8 cellular contexts compared by ENCODE assay signal in genomic region chr18:70205421-70206397, GRCh38. TPM values are rescaled to one million over a fixed set of nuclear protein-coding genes. Genes with fewer than 3 reads are reported as not detected.
A peak's percentile ranks its signal among the peaks of the same experiment; 100 is the strongest.
DNase-seq lines count a peak whose midpoint lies in the region; ATAC-seq and TF ChIP-seq lines count a peak whose summit lies in the region.

A gene with protein sequence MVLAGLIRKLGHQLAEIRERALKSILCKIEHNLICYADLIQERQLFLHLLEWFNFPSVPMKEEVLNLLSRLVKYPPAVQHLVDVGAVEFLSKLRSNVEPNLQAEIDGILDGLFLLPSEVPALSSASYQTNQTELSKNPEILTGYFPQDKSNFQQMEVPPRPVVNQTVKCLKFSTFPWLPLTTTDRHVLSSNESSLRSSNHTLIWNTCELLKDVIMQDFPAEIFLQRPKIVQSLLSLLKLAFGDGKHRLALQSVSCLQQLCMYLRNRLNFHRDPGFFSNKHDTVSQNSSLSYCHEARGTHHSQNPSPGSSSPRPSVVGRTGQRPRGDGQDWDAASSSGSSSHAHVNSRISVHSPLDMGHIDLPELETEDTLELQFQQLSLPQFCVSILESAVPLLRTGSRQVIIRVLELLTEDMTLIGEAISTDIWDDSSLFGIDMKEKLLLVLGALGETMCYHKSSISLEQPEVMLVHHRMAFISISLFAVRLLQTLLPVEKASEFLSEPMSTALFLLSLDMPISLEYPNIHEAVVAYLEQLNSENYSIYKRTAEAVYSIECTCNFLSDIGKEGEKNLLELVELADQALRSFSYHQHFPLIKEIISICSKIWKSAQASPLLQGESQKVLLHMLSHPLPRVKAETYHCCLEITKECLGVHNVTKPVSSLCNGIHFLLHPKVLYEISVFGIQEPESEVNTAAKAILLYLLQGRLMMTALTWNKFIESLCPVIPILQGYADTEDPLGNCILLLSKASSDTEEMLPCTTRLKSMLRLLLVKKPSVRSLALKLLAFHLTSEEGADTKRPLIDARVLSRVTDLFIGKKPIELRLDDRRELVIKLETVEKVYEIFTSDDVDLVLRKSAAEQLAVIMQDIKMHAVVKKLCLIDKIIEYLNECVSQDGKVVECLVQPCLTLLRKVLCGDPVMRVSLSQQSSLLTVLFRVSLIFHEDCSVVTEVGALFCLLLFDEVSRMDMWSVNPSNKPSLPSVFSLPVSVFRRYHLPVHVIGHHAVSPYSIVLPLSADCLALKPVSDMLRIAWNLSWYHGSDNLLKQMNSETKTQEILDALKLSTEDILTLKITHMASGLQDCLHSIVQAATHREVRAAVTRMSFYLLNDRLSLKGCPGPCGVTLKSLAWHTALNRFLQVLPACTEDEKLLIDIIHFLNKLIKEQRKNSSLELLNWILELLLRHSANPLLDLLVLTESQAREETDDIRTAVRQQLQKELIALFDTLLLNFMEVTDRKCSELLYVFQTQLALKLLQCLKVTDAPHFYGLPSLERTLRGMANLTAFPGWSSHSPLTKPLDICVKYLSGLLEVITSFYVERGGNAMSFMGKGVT (N-terminal part only) (minus strand): TSS chr18:70205687. CDS start chr18:70205658, 29 bp downstream.

- no peaks in the 10 kb centered on the region for H3K27me3 ChIP-seq in GM06990 (replicated peaks; ENCODE audit: control insufficient read depth, insufficient read depth, low read length)

- peaks cover 4% of the 10 kb centered on the region for H3K36me3 Mint-ChIP-seq in activated naive CD4-positive, alpha-beta T cell treated with anti-CD3 and anti-CD28 coated beads, Interleukin-2, amount 50 U/mL, for 24 hours

- peaks cover 2% of the 10 kb centered on the region; the same call in 1 of the 2 replicates for H3K36me3 ChIP-seq in GM06990 (ENCODE audit: control insufficient read depth, insufficient read depth, low read length)

- DNase-seq in GM06990 (ENCODE audit: extremely low read depth, insufficient read length) (peak; percentile 98), NCI-H1092 (lab: John Stamatoyannopoulos, UW) (peak; percentile 95), globus pallidus (ENCODE audit: low spot score) (peak; percentile 94), occipital lobe (lab: John Stamatoyannopoulos, UW) (peak; percentile 95)

- H3K27me3 Mint-ChIP-seq in activated naive CD4-positive, alpha-beta T cell treated with anti-CD3 and anti-CD28 coated beads, Interleukin-2, amount 50 U/mL, for 24 hours: no peaks in the 10 kb centered on the region

- peaks cover 29% of the 10 kb centered on the region for H3K4me1 Mint-ChIP-seq in activated naive CD4-positive, alpha-beta T cell treated with anti-CD3 and anti-CD28 coated beads, Interleukin-2, amount 50 U/mL, for 24 hours

- ATAC-seq in HG02588 (IDR thresholded peaks at IDR 0.05; ENCODE audit: unreplicated experiment) (peak; percentile 97), SK-N-SH treated with all-trans-retinoic acid at 6 μM for 48 hours (peak; percentile 99)

- H3K9me3 Mint-ChIP-seq in activated naive CD4-positive, alpha-beta T cell treated with anti-CD3 and anti-CD28 coated beads, Interleukin-2, amount 50 U/mL, for 24 hours: no peaks in the 10 kb centered on the region

- H3K4me3 Mint-ChIP-seq in activated naive CD4-positive, alpha-beta T cell treated with anti-CD3 and anti-CD28 coated beads, Interleukin-2, amount 50 U/mL, for 24 hours: peak within 1 kb of the TSS; percentile 97

- peak within 1 kb of the TSS; percentile 85 for H3K4me3 ChIP-seq in GM06990 (replicated peaks; ENCODE audit: low read depth, low read length)

- H3K27ac Mint-ChIP-seq in activated naive CD4-positive, alpha-beta T cell treated with anti-CD3 and anti-CD28 coated beads, Interleukin-2, amount 50 U/mL, for 24 hours: peak within 1 kb of the TSS; percentile 100

- H3K27ac ChIP-seq in temporal lobe (ENCODE audit: low read depth, low read length): peak within 1 kb of the TSS; percentile 79

- TF ChIP-seq CTCF in GM06990 (IDR thresholded peaks at IDR 0.05; ENCODE audit: insufficient read depth, low read length, poor library complexity, severe bottlenecking): no peak

TF ChIP-seq in SK-N-SH treated with all-trans-retinoic acid at 6 μM for 48 hours, 23 proteins besides CTCF, POLR2A, EP300 and RAD21 (continues in another document):
- TF ChIP-seq OSR1 (CRISPR knock-in tag; IDR thresholded peaks at IDR 0.05) (no peak), ZNF565 (CRISPR knock-in tag; conservative IDR thresholded peaks at IDR 0.05; ENCODE audit: low read depth) (no peak), ESRRG (CRISPR knock-in tag; IDR thresholded peaks at IDR 0.05) (no peak), ARNTL (CRISPR knock-in tag; IDR thresholded peaks at IDR 0.05; ENCODE audit: borderline replicate concordance, low read depth) (no peak), ZNF8 (CRISPR knock-in tag; IDR thresholded peaks at IDR 0.05) (no peak), PATZ1 (CRISPR knock-in tag; IDR thresholded peaks at IDR 0.05; ENCODE audit: borderline replicate concordance) (no peak), CSDC2 (CRISPR knock-in tag; IDR thresholded peaks at IDR 0.05) (peak; percentile 76; the same call in 1 of the 2 replicates), TCF4 (CRISPR knock-in tag; IDR thresholded peaks at IDR 0.05; ENCODE audit: borderline replicate concordance) (no peak), ZNF70 (CRISPR knock-in tag; IDR thresholded peaks at IDR 0.05) (no peak), BACH2 (CRISPR knock-in tag; IDR thresholded peaks at IDR 0.05; ENCODE audit: borderline replicate concordance) (no peak), CREB5 (CRISPR knock-in tag; IDR thresholded peaks at IDR 0.05; ENCODE audit: low read depth) (no peak), ZFP3 (CRISPR knock-in tag; IDR thresholded peaks at IDR 0.05) (peak; percentile 59; the same call in 1 of the 2 replicates), GLIS3 (CRISPR knock-in tag; IDR thresholded peaks at IDR 0.05) (0 out of 2 replicates have a peak, but pooled peaks have one; percentile 28), ZC3H10 (CRISPR knock-in tag; IDR thresholded peaks at IDR 0.05) (no peak), ZFP30 (CRISPR knock-in tag; IDR thresholded peaks at IDR 0.05) (no peak), SNAI2 (CRISPR knock-in tag; IDR thresholded peaks at IDR 0.05) (no peak), ISL1 (CRISPR knock-in tag; IDR thresholded peaks at IDR 0.05) (no peak), TOX (CRISPR knock-in tag; IDR thresholded peaks at IDR 0.05; ENCODE audit: borderline replicate concordance) (no peak), RARB (CRISPR knock-in tag; IDR thresholded peaks at IDR 0.05) (no peak), PPARA (CRISPR knock-in tag; IDR thresholded peaks at IDR 0.05; ENCODE audit: borderline replicate concordance) (no peak)
- TF ChIP-seq, protein P1, sequence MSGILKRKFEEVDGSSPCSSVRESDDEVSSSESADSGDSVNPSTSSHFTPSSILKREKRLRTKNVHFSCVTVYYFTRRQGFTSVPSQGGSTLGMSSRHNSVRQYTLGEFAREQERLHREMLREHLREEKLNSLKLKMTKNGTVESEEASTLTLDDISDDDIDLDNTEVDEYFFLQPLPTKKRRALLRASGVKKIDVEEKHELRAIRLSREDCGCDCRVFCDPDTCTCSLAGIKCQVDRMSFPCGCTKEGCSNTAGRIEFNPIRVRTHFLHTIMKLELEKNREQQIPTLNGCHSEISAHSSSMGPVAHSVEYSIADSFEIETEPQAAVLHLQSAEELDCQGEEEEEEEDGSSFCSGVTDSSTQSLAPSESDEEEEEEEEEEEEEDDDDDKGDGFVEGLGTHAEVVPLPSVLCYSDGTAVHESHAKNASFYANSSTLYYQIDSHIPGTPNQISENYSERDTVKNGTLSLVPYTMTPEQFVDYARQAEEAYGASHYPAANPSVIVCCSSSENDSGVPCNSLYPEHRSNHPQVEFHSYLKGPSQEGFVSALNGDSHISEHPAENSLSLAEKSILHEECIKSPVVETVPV (CRISPR knock-in tag; IDR thresholded peaks at IDR 0.05): no peak

RNA-seq across cellular contexts. Expression of the gene that starts here (rescaled TPM):
- total RNA-seq in occipital lobe (53.5 TPM), temporal lobe (31.0 TPM)

Comparison
In these comparisons a context has a peak if more than half of its experiments do, and no peak if none do; other contexts are left out.
1. Peak in every context shown above with its lines: DNase-seq, ATAC-seq, H3K4me3 ChIP-seq and H3K27ac ChIP-seq.